In genomic region chr17:7887482-7888183, GRCh38 we compare ENCODE assay signal across 8 cellular contexts. TPM values are rescaled to one million over a fixed set of nuclear protein-coding genes. Genes with fewer than 3 reads are reported as not detected.
A peak's percentile ranks its signal among the peaks of the same experiment; 100 is the strongest.
DNase-seq lines count a peak whose midpoint lies in the region; ATAC-seq, FAIRE-seq and TF ChIP-seq lines count a peak whose summit lies in the region.

No MANE protein-coding gene starts in this region.

- H2BK12ac ChIP-seq in H1 (ENCODE audit: low read depth, low read length) (peak overlapping the region; percentile 94; the same call in 1 of the 2 replicates), mesenchymal stem cell (ENCODE audit: low read length in 2 of 2) (peak overlapping the region; percentile 94 to 95)

- peak overlapping the region; percentile 19; the same call in 1 of the 2 replicates for H2BK15ac ChIP-seq in H1 (ENCODE audit: low read length)
- peak overlapping the region; percentile 94 for H2BK15ac ChIP-seq in mesenchymal stem cell (ENCODE audit: low read depth, poor library complexity, severe bottlenecking)

- H3K36me3 ChIP-seq in H1 (ENCODE audit: control insufficient read depth in 2 of 4, insufficient read depth in 4 of 4, low read length in 3 of 4): peaks cover 0 to 4% (median 0%) of the 10 kb centered on the region in 4 experiments; a peak in 1 of 8 replicates
- H3K36me3 ChIP-seq in mesenchymal stem cell (ENCODE audit: control insufficient read depth in 1 of 2, insufficient read depth in 2 of 2, low read depth in 1 of 2, low read length in 2 of 2): peaks cover 20 to 22% of the 10 kb centered on the region in 2 experiments

- H3K4ac ChIP-seq in H1 (replicated peaks; ENCODE audit: insufficient read length, low read depth, low read length): no peak overlapping the region
- H3K4ac ChIP-seq in mesenchymal stem cell (ENCODE audit: low read depth in 1 of 2, low read length in 2 of 2): peak overlapping the region; percentile 85 to 90

- H2BK5ac ChIP-seq in H1 (ENCODE audit: low read depth, low read length) (peak overlapping the region; percentile 95; the same call in 1 of the 2 replicates), mesenchymal stem cell (ENCODE audit: low read depth, low read length, poor library complexity, severe bottlenecking) (peak overlapping the region; percentile 59)

- no peak for FAIRE-seq in H1 (lab: Jason Lieb, UNC)

- H3K79me2 ChIP-seq in H1 (ENCODE audit: control insufficient read depth in 1 of 2, insufficient read depth in 2 of 2, low read length in 2 of 2): no peaks in the 10 kb centered on the region

- CTCF ChIA-PET in H1 (lab: Charles Lee; ENCODE audit: partially characterized antibody): interaction anchor here (1.2 kb wide), 1 partner anchor 23 kb away, joined by 3 read pairs; no protein-coding TSS in a partner anchor

- H3K9ac ChIP-seq in H1 (replicated peaks in 1 of 4; ENCODE audit: extremely low read depth in 1 of 4, low read depth in 3 of 4, low read length in 3 of 4) (peak overlapping the region in 3 of 4 experiments; percentile 35 to 42 (median 35); a peak in 5 of 7 replicates), mesenchymal stem cell (ENCODE audit: low read length) (peak overlapping the region; percentile 91)

- H3K18ac ChIP-seq in H1 (ENCODE audit: extremely low read depth, low read length): peak overlapping the region; percentile 63
- peak overlapping the region; percentile 96 to 98 for H3K18ac ChIP-seq in mesenchymal stem cell (ENCODE audit: low read depth in 1 of 2, low read length in 2 of 2)

- H4K91ac ChIP-seq in H1 (replicated peaks; ENCODE audit: insufficient read length, low read length): peak overlapping the region; percentile 45
- H4K91ac ChIP-seq in mesenchymal stem cell (ENCODE audit: low read length): peak overlapping the region; percentile 97

- peaks cover 24% of the 10 kb centered on the region for H3K23me2 ChIP-seq in H1 (ENCODE audit: low read depth, low read length)

- DNase-seq in GM13977 (ENCODE audit: low spot score) (peak; percentile 92), HPDE6-E6E7 (ENCODE audit: extremely low spot score) (peak; percentile 79), NCI-H82 treated with DMSO at 0.1 percent for 48 hours (lab: John Stamatoyannopoulos, UW; ENCODE audit: unreplicated experiment) (peak; percentile 91), H1 (ENCODE audit: low read depth in 1 of 2, low spot score in 2 of 2) (peak in 1 of 2 experiments; percentile 77), mesenchymal stem cell (peak; percentile 97)
- peak; percentile 91 for DNase-seq in activated CD8-positive, alpha-beta memory T cell treated with anti-CD3 and anti-CD28 coated beads for 24 hours
- DNase-seq in stimulated activated CD4-positive, alpha-beta T cell treated with anti-CD3 and anti-CD28 coated beads, TNF-alpha, amount 100 ng/mL, for 48 hours (ENCODE audit: low read depth in 3 of 3): peak; percentile 70 to 88 (median 86)

- TF ChIP-seq RAD21 in H1 (IDR thresholded peaks at IDR 0.05 in 1 of 2, conservative IDR thresholded peaks at IDR 0.05 in 1 of 2; ENCODE audit: low read depth in 2 of 2, low read length in 2 of 2): no peak

- H2AFZ ChIP-seq in H1 (ENCODE audit: low read length) (peak overlapping the region; percentile 87), mesenchymal stem cell (ENCODE audit: low read depth, low read length) (peak overlapping the region; percentile 70)

- H3K14ac ChIP-seq in H1 (ENCODE audit: insufficient read length) (no peak overlapping the region), mesenchymal stem cell (ENCODE audit: low read length in 2 of 2) (peak overlapping the region in 1 of 2 experiments; percentile 99)

- H4K20me1 ChIP-seq in H1 (replicated peaks in 1 of 2; ENCODE audit: control insufficient read depth in 1 of 2, insufficient read depth in 2 of 2, low read length in 2 of 2): no peaks in the 10 kb centered on the region

- H2BK120ac ChIP-seq in H1 (replicated peaks; ENCODE audit: low read depth, low read length): no peak overlapping the region
- peak overlapping the region; percentile 94 for H2BK120ac ChIP-seq in mesenchymal stem cell (ENCODE audit: low read depth, low read length)

- TF ChIP-seq EP300 in H1 (IDR thresholded peaks at IDR 0.05; ENCODE audit: borderline replicate concordance in 1 of 2, low read depth in 2 of 2, low read length in 2 of 2): no peak

- H2AK5ac ChIP-seq in H1 (ENCODE audit: low read depth, low read length): no peak overlapping the region; the same call in 1 of the 2 replicates
- H2AK5ac ChIP-seq in mesenchymal stem cell (ENCODE audit: low read length, severe bottlenecking): peak overlapping the region; percentile 71

- peak in 1 of 2 experiments; percentile 57; a peak in 1 of 3 replicates for TF ChIP-seq POLR2A in H1 (IDR thresholded peaks at IDR 0.05; ENCODE audit: control extremely low read depth in 1 of 2, low read depth in 2 of 2, low read length in 2 of 2)

- 6 to 96% methylated on average over 3 to 29 of the region's 35 CpGs for WGBS in H1 (ENCODE audit: extremely low coverage in 1 of 2, insufficient coverage in 1 of 2, insufficient read length in 1 of 2, insufficient replicate concordance in 2 of 2, low coverage in 1 of 2, low lambda C conversion rate in 2 of 2, missing lambda C conversion rate in 1 of 2), 2 experiments
- WGBS in mesenchymal stem cell: 1% methylated on average over 24 of the region's 35 CpGs

- peaks cover 0 to 10% (median 3%) of the 10 kb centered on the region in 4 experiments; a peak in 3 of 7 replicates for H3K27me3 ChIP-seq in H1 (replicated peaks in 1 of 4; ENCODE audit: control insufficient read depth in 3 of 4, extremely low read depth in 1 of 4, insufficient read depth in 3 of 4, low read length in 3 of 4)
- no peaks in the 10 kb centered on the region for H3K27me3 ChIP-seq in mesenchymal stem cell (ENCODE audit: control insufficient read depth in 1 of 2, insufficient read depth in 1 of 2, low read length in 2 of 2)

- POLR2A ChIA-PET in H1 (lab: Charles Lee; ENCODE audit: partially characterized antibody): no interaction called here

- peak overlapping the region; percentile 82 to 100 for H3K4me2 ChIP-seq in H1 (ENCODE audit: insufficient read depth in 1 of 2, low read depth in 2 of 2, low read length in 2 of 2)
- H3K4me2 ChIP-seq in mesenchymal stem cell (ENCODE audit: low read length, poor library complexity, severe bottlenecking): peak overlapping the region; percentile 94

- H3K79me1 ChIP-seq in H1 (ENCODE audit: low read depth, low read length) (no peaks in the 10 kb centered on the region), mesenchymal stem cell (replicated peaks; ENCODE audit: low read length, poor library complexity, severe bottlenecking) (peaks cover 16% of the 10 kb centered on the region)

- no peaks in the 10 kb centered on the region for H3K9me3 ChIP-seq in H1 (ENCODE audit: insufficient read depth in 2 of 2, low read depth in 1 of 2, low read length in 1 of 2)
- no peaks in the 10 kb centered on the region for H3K9me3 ChIP-seq in mesenchymal stem cell (ENCODE audit: control insufficient read depth, low read length)

- H2BK20ac ChIP-seq in H1 (ENCODE audit: low read length): peak overlapping the region; percentile 48; the same call in 1 of the 2 replicates

- ATAC-seq in GM18870 (IDR thresholded peaks at IDR 0.05; ENCODE audit: unreplicated experiment): no peak

- H3K4me1 ChIP-seq in H1 (replicated peaks in 1 of 4; ENCODE audit: control insufficient read depth in 3 of 4, insufficient read depth in 4 of 4, low read length in 3 of 4) (peaks cover 9 to 30% (median 17%) of the 10 kb centered on the region in 4 experiments), mesenchymal stem cell (ENCODE audit: control insufficient read depth, insufficient read depth, low read depth, low read length) (peaks cover 20% of the 10 kb centered on the region)

- H3K4me3 ChIP-seq in H1 (ENCODE audit: extremely low read depth in 1 of 4, insufficient read depth in 2 of 4, low read depth in 3 of 4, low read length in 4 of 4) (peak overlapping the region; percentile 52 to 83 (median 70)), mesenchymal stem cell (ENCODE audit: insufficient read depth in 1 of 2, low read depth in 1 of 2, low read length in 2 of 2) (peak overlapping the region; percentile 55 to 94)

- no peak overlapping the region for H3K56ac ChIP-seq in H1 (replicated peaks; ENCODE audit: insufficient read length, low read depth, low read length)

- H3K27ac ChIP-seq in H1 (ENCODE audit: low read depth, low read length): no peak overlapping the region
- H3K27ac ChIP-seq in mesenchymal stem cell (ENCODE audit: low read length, poor library complexity, severe bottlenecking): peak overlapping the region; percentile 96

- peak overlapping the region; percentile 51 for H4K5ac ChIP-seq in H1 (ENCODE audit: insufficient read length, low read depth, low read length)

- TF ChIP-seq CTCF in GM13977 (IDR thresholded peaks at IDR 0.05; ENCODE audit: extremely low read depth, insufficient read depth, missing control alignments) (no peak), H1 (IDR thresholded peaks at IDR 0.05; ENCODE audit: control extremely low read depth in 1 of 3, insufficient read depth in 1 of 3, low read depth in 1 of 3, low read length in 3 of 3) (no peak)

- H4K8ac ChIP-seq in H1 (ENCODE audit: extremely low read depth, insufficient read depth, low read length): no peak overlapping the region; the same call in 1 of the 2 replicates
- peak overlapping the region; percentile 92 for H4K8ac ChIP-seq in mesenchymal stem cell (ENCODE audit: low read length)

- in situ Hi-C loops in GM13977 (cut with MboI; ENCODE audit: low pct_unique_long_range_greater_than_20kb, low sequenced_read_pairs, unreplicated experiment): no loop called here

- no peak overlapping the region for H3K23ac ChIP-seq in H1 (ENCODE audit: insufficient read length)
- peak overlapping the region in 1 of 2 experiments; percentile 79 for H3K23ac ChIP-seq in mesenchymal stem cell (ENCODE audit: low read length in 2 of 2)

RNA-seq across cellular contexts. Expression of gene CHD3, which starts 1.0 kb away (rescaled TPM):
- 12.9 and 14.2 TPM in 2 replicates for total RNA-seq in H1 (2021; fragmentation: NEBNext Ultra II Directional; extraction: Animal tissue kit (Norgen Biotek cat#: 25700))
- 12.3 and 18.3 TPM in 2 replicates for polyA plus RNA-seq in H1 (2011; rRNA removed)
- polyA plus RNA-seq in H1 (2011; cell fraction: cytosol; rRNA removed): 12.4 TPM
- polyA plus RNA-seq in H1 (2011; cell fraction: nucleus; rRNA removed): 45.8 TPM
- polyA plus RNA-seq in H1 (2012, experiment 1 of 2): 20.4 to 31.7 TPM (median 27.8 TPM) in 4 replicates
- 4.9 TPM for polyA plus RNA-seq in H1 (2012, experiment 2 of 2)
- polyA plus RNA-seq in H1 (2013, experiment 1 of 2): 12.0 TPM
- polyA plus RNA-seq in H1 (2013, experiment 2 of 2): 11.8 TPM
- 17.4 and 27.2 TPM in 2 replicates for polyA minus RNA-seq in H1 (2011; rRNA and poly(A)+ RNA removed)
- 16.4 TPM for polyA minus RNA-seq in H1 (2011; cell fraction: cytosol; rRNA and poly(A)+ RNA removed)
- 16.2 TPM for polyA minus RNA-seq in H1 (2011; cell fraction: nucleus; rRNA and poly(A)+ RNA removed)
- 56.3 TPM for polyA plus RNA-seq in mesenchymal stem cell (2013, experiment 1 of 2)
- 50.2 TPM for polyA plus RNA-seq in mesenchymal stem cell (2013, experiment 2 of 2)

RNA-seq across cellular contexts. Expression of gene RNF227, which starts 28.5 kb away (rescaled TPM):
- 0.63 and 0.77 TPM in 2 replicates for total RNA-seq in H1 (2021; fragmentation: NEBNext Ultra II Directional; extraction: Animal tissue kit (Norgen Biotek cat#: 25700))
- 1.1 and 1.7 TPM in 2 replicates for polyA plus RNA-seq in H1 (2011; rRNA removed)
- polyA plus RNA-seq in H1 (2011; cell fraction: cytosol; rRNA removed): 0.94 TPM
- polyA plus RNA-seq in H1 (2011; cell fraction: nucleus; rRNA removed): 0.56 TPM
- 0.64 to 2.2 TPM (median 0.83 TPM) in 4 replicates for polyA plus RNA-seq in H1 (2012, experiment 1 of 2)
- polyA plus RNA-seq in H1 (2012, experiment 2 of 2): 0.63 TPM
- 0.67 TPM for polyA plus RNA-seq in H1 (2013, experiment 1 of 2)
- 0.48 TPM for polyA plus RNA-seq in H1 (2013, experiment 2 of 2)
- 0.27 and 0.47 TPM in 2 replicates for polyA minus RNA-seq in H1 (2011; rRNA and poly(A)+ RNA removed)
- 0.66 TPM for polyA minus RNA-seq in H1 (2011; cell fraction: cytosol; rRNA and poly(A)+ RNA removed)
- polyA minus RNA-seq in H1 (2011; cell fraction: nucleus; rRNA and poly(A)+ RNA removed): 0.20 TPM
- polyA plus RNA-seq in mesenchymal stem cell (2013, experiment 1 of 2): 0.39 TPM
- polyA plus RNA-seq in mesenchymal stem cell (2013, experiment 2 of 2): 0.38 TPM

RNA-seq across cellular contexts. Expression of gene CYB5D1, which starts 29.8 kb away (rescaled TPM):
- total RNA-seq in H1 (2021; fragmentation: NEBNext Ultra II Directional; extraction: Animal tissue kit (Norgen Biotek cat#: 25700)): 15.5 and 18.0 TPM in 2 replicates
- polyA plus RNA-seq in H1 (2011; rRNA removed): 11.0 and 13.5 TPM in 2 replicates
- 14.5 TPM for polyA plus RNA-seq in H1 (2011; cell fraction: cytosol; rRNA removed)
- 11.9 TPM for polyA plus RNA-seq in H1 (2011; cell fraction: nucleus; rRNA removed)
- polyA plus RNA-seq in H1 (2012, experiment 1 of 2): 13.6 to 15.2 TPM (median 14.3 TPM) in 4 replicates
- polyA plus RNA-seq in H1 (2012, experiment 2 of 2): 1.9 TPM
- polyA plus RNA-seq in H1 (2013, experiment 1 of 2): 9.2 TPM
- 10.4 TPM for polyA plus RNA-seq in H1 (2013, experiment 2 of 2)
- 10.8 and 16.3 TPM in 2 replicates for polyA minus RNA-seq in H1 (2011; rRNA and poly(A)+ RNA removed)
- polyA minus RNA-seq in H1 (2011; cell fraction: cytosol; rRNA and poly(A)+ RNA removed): 5.7 TPM
- polyA minus RNA-seq in H1 (2011; cell fraction: nucleus; rRNA and poly(A)+ RNA removed): 10.8 TPM
- 7.9 TPM for polyA plus RNA-seq in mesenchymal stem cell (2013, experiment 1 of 2)
- 8.0 TPM for polyA plus RNA-seq in mesenchymal stem cell (2013, experiment 2 of 2)

RNA-seq across cellular contexts. Expression of gene NAA38, which starts 30.3 kb away (rescaled TPM):
- total RNA-seq in H1 (2021; fragmentation: NEBNext Ultra II Directional; extraction: Animal tissue kit (Norgen Biotek cat#: 25700)): 27.0 and 30.2 TPM in 2 replicates
- polyA plus RNA-seq in H1 (2011; rRNA removed): 109 and 116 TPM in 2 replicates
- 69.8 TPM for polyA plus RNA-seq in H1 (2011; cell fraction: cytosol; rRNA removed)
- polyA plus RNA-seq in H1 (2011; cell fraction: nucleus; rRNA removed): 69.1 TPM
- 37.0 to 54.9 TPM (median 48.8 TPM) in 4 replicates for polyA plus RNA-seq in H1 (2012, experiment 1 of 2)
- 49.4 TPM for polyA plus RNA-seq in H1 (2012, experiment 2 of 2)
- polyA plus RNA-seq in H1 (2013, experiment 1 of 2): 62.5 TPM
- 54.4 TPM for polyA plus RNA-seq in H1 (2013, experiment 2 of 2)
- polyA minus RNA-seq in H1 (2011; rRNA and poly(A)+ RNA removed): 5.6 and 11.4 TPM in 2 replicates
- polyA minus RNA-seq in H1 (2011; cell fraction: cytosol; rRNA and poly(A)+ RNA removed): 93.6 TPM
- polyA minus RNA-seq in H1 (2011; cell fraction: nucleus; rRNA and poly(A)+ RNA removed): 26.3 TPM
- polyA plus RNA-seq in mesenchymal stem cell (2013, experiment 1 of 2): 98.1 TPM
- 95.0 TPM for polyA plus RNA-seq in mesenchymal stem cell (2013, experiment 2 of 2)

RNA-seq across cellular contexts. Expression of gene TMEM88, which starts 32.8 kb away (rescaled TPM):
- 0.69 TPM in 1 of 2 replicates, not detected in the other for total RNA-seq in H1 (2021; fragmentation: NEBNext Ultra II Directional; extraction: Animal tissue kit (Norgen Biotek cat#: 25700))
- 8.8 and 11.6 TPM in 2 replicates for polyA plus RNA-seq in H1 (2011; rRNA removed)
- 4.2 TPM for polyA plus RNA-seq in H1 (2011; cell fraction: cytosol; rRNA removed)
- 6.0 TPM for polyA plus RNA-seq in H1 (2011; cell fraction: nucleus; rRNA removed)
- 2.9 to 6.2 TPM (median 4.0 TPM) in 4 replicates for polyA plus RNA-seq in H1 (2012, experiment 1 of 2)
- polyA plus RNA-seq in H1 (2012, experiment 2 of 2): 5.3 TPM
- 1.1 TPM for polyA plus RNA-seq in H1 (2013, experiment 1 of 2)
- polyA plus RNA-seq in H1 (2013, experiment 2 of 2): 1.3 TPM
- 0.37 and 0.91 TPM in 2 replicates for polyA minus RNA-seq in H1 (2011; rRNA and poly(A)+ RNA removed)
- polyA minus RNA-seq in H1 (2011; cell fraction: cytosol; rRNA and poly(A)+ RNA removed): not detected
- polyA minus RNA-seq in H1 (2011; cell fraction: nucleus; rRNA and poly(A)+ RNA removed): 2.1 TPM
- 79.2 TPM for polyA plus RNA-seq in mesenchymal stem cell (2013, experiment 1 of 2)
- 76.9 TPM for polyA plus RNA-seq in mesenchymal stem cell (2013, experiment 2 of 2)
